In genomic region chr7:27842094-27842493, GRCh38 we compare ENCODE assay signal across 2 cellular contexts.
TF ChIP-seq lines count a peak whose summit lies in the region.

No MANE protein-coding gene starts in this region.

TF ChIP-seq in H1, 55 proteins besides CTCF, POLR2A, EP300 and RAD21:
- no peak for TF ChIP-seq TCF12 (IDR thresholded peaks at IDR 0.05; ENCODE audit: low read depth, low read length)
- no peak for TF ChIP-seq E2F6 (IDR thresholded peaks at IDR 0.05)
- TF ChIP-seq NANOG (IDR thresholded peaks at IDR 0.05; ENCODE audit: insufficient read depth, low read depth, low read length, poor library complexity, severe bottlenecking) = no peak
- TF ChIP-seq TAF7 (optimal IDR thresholded peaks at IDR 0.05; ENCODE audit: borderline replicate concordance, low read depth, low read length) = no peak
- TF ChIP-seq SP2 (IDR thresholded peaks at IDR 0.05; ENCODE audit: low read length) = no peak
- TF ChIP-seq KDM5A (IDR thresholded peaks at IDR 0.05; ENCODE audit: low read length) = no peak
- TF ChIP-seq SAP30 (IDR thresholded peaks at IDR 0.05; ENCODE audit: insufficient read depth, insufficient replicate concordance, low read length) = no peak
- no peak for TF ChIP-seq SIRT6 (IDR thresholded peaks at IDR 0.05; ENCODE audit: low read length)
- no peak for TF ChIP-seq BCL11A (IDR thresholded peaks at IDR 0.05; ENCODE audit: low read depth in 2 of 2, low read length in 2 of 2)
- no peak for TF ChIP-seq KDM1A (IDR thresholded peaks at IDR 0.05; ENCODE audit: borderline replicate concordance, low read length)
- no peak for TF ChIP-seq EGR1 (IDR thresholded peaks at IDR 0.05; ENCODE audit: borderline replicate concordance, low read depth, low read length)
- TF ChIP-seq RXRA (IDR thresholded peaks at IDR 0.05; ENCODE audit: insufficient read depth, low read depth, low read length) = no peak
- no peak for TF ChIP-seq BACH1 (IDR thresholded peaks at IDR 0.05; ENCODE audit: low read length)
- TF ChIP-seq CHD1 (IDR thresholded peaks at IDR 0.05; ENCODE audit: low read depth, low read length) = no peak
- TF ChIP-seq JUND (IDR thresholded peaks at IDR 0.05; ENCODE audit: low read length) = no peak
- no peak for TF ChIP-seq HDAC2 (IDR thresholded peaks at IDR 0.05; ENCODE audit: borderline replicate concordance in 1 of 2, low read depth in 2 of 2, low read length in 2 of 2)

TF ChIP-seq in GM12891, 5 proteins besides CTCF, POLR2A, EP300 and RAD21:
- TF ChIP-seq POLR2AphosphoS5 (IDR thresholded peaks at IDR 0.05; ENCODE audit: low read depth, low read length) = no peak
- TF ChIP-seq POU2F2 (IDR thresholded peaks at IDR 0.05; ENCODE audit: low read depth, low read length) = no peak
- no peak for TF ChIP-seq SPI1 (IDR thresholded peaks at IDR 0.05; ENCODE audit: low read depth, low read length)
- no peak for TF ChIP-seq PAX5 (IDR thresholded peaks at IDR 0.05; ENCODE audit: insufficient read depth, low read length, severe bottlenecking)
- no peak for TF ChIP-seq TAF1 (IDR thresholded peaks at IDR 0.05; ENCODE audit: low read depth, low read length)
